Comparison of ENCODE assay signal across 13 cellular contexts in the genomic region with DNA sequence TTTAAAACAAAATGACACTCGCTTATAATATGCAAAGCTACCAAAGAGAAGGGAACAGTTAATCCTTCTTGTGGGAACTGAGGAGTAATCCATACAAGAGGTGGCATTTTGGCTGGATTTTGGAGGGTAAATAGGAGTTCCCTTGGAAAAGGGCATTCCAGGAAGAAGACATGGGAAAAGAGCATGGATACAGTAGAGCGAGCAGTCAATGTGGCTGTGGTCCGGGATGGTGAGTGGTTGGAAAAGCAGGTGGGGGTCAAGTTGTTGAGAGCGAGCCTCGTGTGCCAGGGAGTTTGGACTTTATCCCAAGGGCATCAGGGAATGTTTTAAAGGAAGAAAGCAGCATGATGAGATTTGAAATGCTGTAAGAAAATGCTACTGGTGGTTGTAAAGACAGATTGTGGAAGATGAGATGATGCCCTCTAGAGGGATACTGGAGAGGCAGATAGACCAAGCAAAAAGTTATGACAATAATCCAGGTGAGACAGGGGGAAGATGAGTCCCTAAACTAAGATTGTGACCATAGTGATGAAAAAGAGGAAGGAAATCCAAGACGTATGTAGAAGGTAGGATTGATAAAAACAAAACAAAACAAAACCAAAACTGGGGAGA. TPM values are rescaled to one million over a fixed set of nuclear protein-coding genes. Genes with fewer than 3 reads are reported as not detected.
A peak's percentile ranks its signal among the peaks of the same experiment; 100 is the strongest.
DNase-seq lines count a peak whose midpoint lies in the region; ATAC-seq, FAIRE-seq and TF ChIP-seq lines count a peak whose summit lies in the region.
"Had no signal": no experiment of that assay in that cellular context is flagged by ENCODE, and none has a peak within 500 bp of the region (broad histone marks: within the 10 kb centered on the region; RNA-seq: fewer than 3 reads in every experiment).

No MANE protein-coding gene starts in this region.

- POLR2A ChIA-PET in activated CD4-positive, alpha-beta T cell treated with anti-CD3 and anti-CD28 coated beads, Interleukin-2, amount 10 ng/mL, durations not matched to agents 7 days and 5 days (lab: Charles Lee): no interaction called here
- POLR2A ChIA-PET in H1 (lab: Charles Lee; ENCODE audit: partially characterized antibody): interaction anchor here (1.0 kb wide), 1 partner anchor 143 kb away, joined by 3 read pairs; no protein-coding TSS in a partner anchor

- H4K8ac ChIP-seq in H1 (ENCODE audit: extremely low read depth, insufficient read depth, low read length): no peak overlapping the region

- no peak overlapping the region for H3K56ac ChIP-seq in H1 (replicated peaks; ENCODE audit: insufficient read length, low read depth, low read length)

- H4K91ac ChIP-seq in H1 (replicated peaks; ENCODE audit: insufficient read length, low read length): no peak overlapping the region

- H3K4ac ChIP-seq in H1 (replicated peaks; ENCODE audit: insufficient read length, low read depth, low read length): no peak overlapping the region

- H3K27me3 Mint-ChIP-seq in activated CD4-positive, alpha-beta T cell treated with anti-CD3 and anti-CD28 coated beads, Interleukin-2, amount 10 ng/mL, durations not matched to agents 7 days and 5 days: peaks cover 29% of the 10 kb centered on the region

- H2BK5ac ChIP-seq in H1 (ENCODE audit: low read depth, low read length): no peak overlapping the region

- H3K27me3 ChIP-seq in H1 (replicated peaks in 1 of 4; ENCODE audit: control insufficient read depth in 3 of 4, extremely low read depth in 1 of 4, insufficient read depth in 3 of 4, low read length in 3 of 4) (peaks cover 0 to 1% (median 0%) of the 10 kb centered on the region in 4 experiments; a peak in 1 of 7 replicates), upper lobe of left lung (no peaks in the 10 kb centered on the region), sigmoid colon (no peaks in the 10 kb centered on the region)

- H3K14ac ChIP-seq in H1 (ENCODE audit: insufficient read length): no peak overlapping the region

- H3K27ac ChIP-seq in H1 (ENCODE audit: low read depth, low read length): no peak overlapping the region
- H3K27ac ChIP-seq in upper lobe of left lung: no peak overlapping the region
- H3K27ac ChIP-seq in sigmoid colon: no peak overlapping the region

- no peaks in the 10 kb centered on the region for H3K36me3 Mint-ChIP-seq in activated CD4-positive, alpha-beta T cell treated with anti-CD3 and anti-CD28 coated beads, Interleukin-2, amount 10 ng/mL, durations not matched to agents 7 days and 5 days (ENCODE audit: low read depth)

- TF ChIP-seq POLR2A in H1 (IDR thresholded peaks at IDR 0.05; ENCODE audit: control extremely low read depth in 1 of 2, low read depth in 2 of 2, low read length in 2 of 2) (no peak), upper lobe of left lung (IDR thresholded peaks at IDR 0.05) (no peak), sigmoid colon (IDR thresholded peaks at IDR 0.05) (no peak)

- no peaks in the 10 kb centered on the region for H3K79me2 ChIP-seq in H1 (ENCODE audit: control insufficient read depth in 1 of 2, insufficient read depth in 2 of 2, low read length in 2 of 2)

- H3K18ac ChIP-seq in H1 (ENCODE audit: extremely low read depth, low read length): no peak overlapping the region

- H3K23me2 ChIP-seq in H1 (ENCODE audit: low read depth, low read length): no peaks in the 10 kb centered on the region

- no peak overlapping the region for H2BK120ac ChIP-seq in H1 (replicated peaks; ENCODE audit: low read depth, low read length)

- peaks cover 4% of the 10 kb centered on the region for H3K4me1 Mint-ChIP-seq in activated CD4-positive, alpha-beta T cell treated with anti-CD3 and anti-CD28 coated beads, Interleukin-2, amount 10 ng/mL, durations not matched to agents 7 days and 5 days

- 0 out of 2 replicates have a peak overlapping the region, but pooled peaks have one; percentile 68 for H2AFZ ChIP-seq in H1 (ENCODE audit: low read length)

- DNase-seq in activated CD4-positive, alpha-beta T cell treated with anti-CD3 and anti-CD28 coated beads, Interleukin-2, amount 10 ng/mL, durations not matched to agents 7 days and 5 days: no peak
- DNase-seq in activated CD4-positive, alpha-beta T cell treated with anti-CD3 and anti-CD28 coated beads, Interleukin-2, amount 50 U/mL, for 4 hours: no peak
- DNase-seq in H1 (ENCODE audit: low read depth in 1 of 2, low spot score in 2 of 2): no peak
- DNase-seq in urothelium cell line (ENCODE audit: low spot score): no peak
- no peak for DNase-seq in upper lobe of left lung
- no peak for DNase-seq in NCI-H82 (lab: John Stamatoyannopoulos, UW)
- no peak for DNase-seq in sigmoid colon
- DNase-seq: ACHN; NCI-H446 treated with DMSO at 0.1 percent for 48 hours; occipital lobe; stimulated activated CD4-positive, alpha-beta T cell treated with anti-CD3 and anti-CD28 coated beads, Interleukin-2, amount 100 ng/mL, for 48 hours had no signal

- 0 out of 4 replicates have a peak, but pooled peaks of 1 of the 2 experiments have one; percentile 9 for TF ChIP-seq RAD21 in H1 (IDR thresholded peaks at IDR 0.05 in 1 of 2, conservative IDR thresholded peaks at IDR 0.05 in 1 of 2; ENCODE audit: low read depth in 2 of 2, low read length in 2 of 2)

- H3K4me3 Mint-ChIP-seq in activated CD4-positive, alpha-beta T cell treated with anti-CD3 and anti-CD28 coated beads, Interleukin-2, amount 10 ng/mL, durations not matched to agents 7 days and 5 days: no peak overlapping the region

- H3K27ac Mint-ChIP-seq in activated CD4-positive, alpha-beta T cell treated with anti-CD3 and anti-CD28 coated beads, Interleukin-2, amount 10 ng/mL, durations not matched to agents 7 days and 5 days: peak overlapping the region; percentile 41

- CTCF ChIA-PET in activated CD4-positive, alpha-beta T cell treated with anti-CD3 and anti-CD28 coated beads, Interleukin-2, amount 10 ng/mL, durations not matched to agents 7 days and 5 days (lab: Charles Lee): interaction anchor here (0.5 kb wide), 1 partner anchor 53 kb away, joined by 4 read pairs; no protein-coding TSS in a partner anchor
- CTCF ChIA-PET in H1 (lab: Charles Lee; ENCODE audit: partially characterized antibody): interaction anchor here (0.8 to 2.1 kb wide), 5 partner anchors 8 to 79 kb away, joined by 3 to 8 read pairs (median 5); no protein-coding TSS in a partner anchor

- TF ChIP-seq EP300 in H1 (IDR thresholded peaks at IDR 0.05; ENCODE audit: borderline replicate concordance in 1 of 2, low read depth in 2 of 2, low read length in 2 of 2) (no peak), upper lobe of left lung (IDR thresholded peaks at IDR 0.05) (no peak), sigmoid colon (IDR thresholded peaks at IDR 0.05) (no peak)

- H4K5ac ChIP-seq in H1 (ENCODE audit: insufficient read length, low read depth, low read length): no peak overlapping the region

- no peak overlapping the region for H3K23ac ChIP-seq in H1 (ENCODE audit: insufficient read length)

- ATAC-seq in upper lobe of left lung (ENCODE audit: low FRiP score in 2 of 2): no peak

- WGBS in H1 (ENCODE audit: extremely low coverage in 1 of 2, insufficient coverage in 1 of 2, insufficient read length in 1 of 2, insufficient replicate concordance in 2 of 2, low coverage in 1 of 2, low lambda C conversion rate in 2 of 2, missing lambda C conversion rate in 1 of 2), 2 experiments: 84% methylated on average over 6 of the region's 6 CpGs; no CpG with 5 or more reads in 1 of the 2 experiments
- WGBS in upper lobe of left lung, 2 donors: 79 to 83% methylated on average over 6 of the region's 6 CpGs
- WGBS in sigmoid colon, 2 donors: 60 to 80% methylated on average over 6 of the region's 6 CpGs

- H2BK12ac ChIP-seq in H1 (ENCODE audit: low read depth, low read length): no peak overlapping the region

- H3K36me3 ChIP-seq in H1 (ENCODE audit: control insufficient read depth in 2 of 4, insufficient read depth in 4 of 4, low read length in 3 of 4): no peaks in the 10 kb centered on the region
- no peaks in the 10 kb centered on the region for H3K36me3 ChIP-seq in upper lobe of left lung
- no peaks in the 10 kb centered on the region for H3K36me3 ChIP-seq in sigmoid colon

- H2BK15ac ChIP-seq in H1 (ENCODE audit: low read length): no peak overlapping the region

- H3K4me3 ChIP-seq in H1 (ENCODE audit: extremely low read depth in 1 of 4, insufficient read depth in 2 of 4, low read depth in 3 of 4, low read length in 4 of 4) (no peak overlapping the region), upper lobe of left lung (no peak overlapping the region), sigmoid colon (no peak overlapping the region)
- H3K4me3 ChIP-seq: lung had no signal

- peaks cover 0 to 1% (median under 1%) of the 10 kb centered on the region in 4 experiments; a peak in 3 of 7 replicates for H3K4me1 ChIP-seq in H1 (replicated peaks in 1 of 4; ENCODE audit: control insufficient read depth in 3 of 4, insufficient read depth in 4 of 4, low read length in 3 of 4)
- no peaks in the 10 kb centered on the region for H3K4me1 ChIP-seq in upper lobe of left lung
- no peaks in the 10 kb centered on the region for H3K4me1 ChIP-seq in sigmoid colon

- H3K4me2 ChIP-seq in H1 (ENCODE audit: insufficient read depth in 1 of 2, low read depth in 2 of 2, low read length in 2 of 2): no peak overlapping the region

- peak; percentile 30; the same call in 1 of the 2 replicates for TF ChIP-seq CTCF in LNCAP (IDR thresholded peaks at IDR 0.05)
- TF ChIP-seq CTCF in H1 (IDR thresholded peaks at IDR 0.05; ENCODE audit: control extremely low read depth in 1 of 3, insufficient read depth in 1 of 3, low read depth in 1 of 3, low read length in 3 of 3): peak in 1 of 3 experiments; percentile 34; a peak in 2 of 4 replicates
- no peak for TF ChIP-seq CTCF in upper lobe of left lung (IDR thresholded peaks at IDR 0.05)
- TF ChIP-seq CTCF in sigmoid colon (IDR thresholded peaks at IDR 0.05): no peak

- no peak overlapping the region for H3K9ac ChIP-seq in H1 (replicated peaks in 1 of 4; ENCODE audit: extremely low read depth in 1 of 4, low read depth in 3 of 4, low read length in 3 of 4)

- intact Hi-C loops in sigmoid colon (cut with DNase I): no loop called here

- H3K79me1 ChIP-seq in H1 (ENCODE audit: low read depth, low read length): no peaks in the 10 kb centered on the region

- H3K9me3 ChIP-seq in H1 (ENCODE audit: insufficient read depth in 2 of 2, low read depth in 1 of 2, low read length in 1 of 2) (no peaks in the 10 kb centered on the region), upper lobe of left lung (no peaks in the 10 kb centered on the region), sigmoid colon (no peaks in the 10 kb centered on the region)

- no peak overlapping the region for H2AK5ac ChIP-seq in H1 (ENCODE audit: low read depth, low read length)

- no peaks in the 10 kb centered on the region for H3K9me3 Mint-ChIP-seq in activated CD4-positive, alpha-beta T cell treated with anti-CD3 and anti-CD28 coated beads, Interleukin-2, amount 10 ng/mL, durations not matched to agents 7 days and 5 days

- no peak overlapping the region for H2BK20ac ChIP-seq in H1 (ENCODE audit: low read length)

- no peaks in the 10 kb centered on the region for H4K20me1 ChIP-seq in H1 (replicated peaks in 1 of 2; ENCODE audit: control insufficient read depth in 1 of 2, insufficient read depth in 2 of 2, low read length in 2 of 2)

- no peak for FAIRE-seq in H1 (lab: Jason Lieb, UNC)
- FAIRE-seq in urothelium cell line (lab: Jason Lieb, UNC): peak; percentile 44

RNA-seq across cellular contexts. Expression of a gene that starts 3.8 kb away (rescaled TPM):
- total RNA-seq in activated CD4-positive, alpha-beta T cell treated with anti-CD3 and anti-CD28 coated beads, Interleukin-2, amount 10 ng/mL, durations not matched to agents 7 days and 5 days: not detected
- total RNA-seq in H1 (2021; fragmentation: NEBNext Ultra II Directional; extraction: Animal tissue kit (Norgen Biotek cat#: 25700)): not detected in 2 replicates
- not detected in 2 replicates for polyA plus RNA-seq in H1 (2011; rRNA removed)
- polyA plus RNA-seq in H1 (2011; cell fraction: cytosol; rRNA removed): not detected
- polyA plus RNA-seq in H1 (2011; cell fraction: nucleus; rRNA removed): not detected
- polyA plus RNA-seq in H1 (2012, experiment 1 of 2): not detected in 4 replicates
- polyA plus RNA-seq in H1 (2012, experiment 2 of 2): not detected
- not detected for polyA plus RNA-seq in H1 (2013, experiment 1 of 2)
- polyA plus RNA-seq in H1 (2013, experiment 2 of 2): not detected
- not detected in 2 replicates for polyA minus RNA-seq in H1 (2011; rRNA and poly(A)+ RNA removed)
- polyA minus RNA-seq in H1 (2011; cell fraction: cytosol; rRNA and poly(A)+ RNA removed): not detected
- polyA minus RNA-seq in H1 (2011; cell fraction: nucleus; rRNA and poly(A)+ RNA removed): not detected
- 10 to 100 TPM in 4 of 6 donors, 1 to 10 TPM in 2; 2.4 to 66.5 (median 16.2) TPM for total RNA-seq in upper lobe of left lung
- total RNA-seq in sigmoid colon: not detected
- polyA plus RNA-seq in sigmoid colon: 10 to 100 TPM in 1 of 3 donors, not detected in 2; 11.8 TPM
